Comparison of ENCODE assay signal across 22 cellular contexts in genomic region chr15:67887776-67888175, GRCh38. TPM values are rescaled to one million over a fixed set of nuclear protein-coding genes. Genes with fewer than 3 reads are reported as not detected.
DNase-seq lines count a peak whose midpoint lies in the region; ATAC-seq, FAIRE-seq and TF ChIP-seq lines count a peak whose summit lies in the region.
"Had no signal": no experiment of that assay in that cellular context is flagged by ENCODE, and none has a peak within 500 bp of the region (broad histone marks: within the 10 kb centered on the region; RNA-seq: fewer than 3 reads in every experiment).

No MANE protein-coding gene starts in this region.

- H3K27ac Mint-ChIP-seq in mesothelial cell of epicardium, result peak overlapping the region; percentile 28
- no peak overlapping the region for H3K27ac Mint-ChIP-seq in naive thymus-derived CD4-positive, alpha-beta T cell
- H3K27ac Mint-ChIP-seq: CD4-positive, alpha-beta T cell; H9 had no signal

- no peak for DNase-seq in Panc1 (ENCODE audit: low read depth, low spot score)
- no peak for DNase-seq in mesothelial cell of epicardium (ENCODE audit: low spot score in 2 of 2, unreplicated experiment in 2 of 2)
- peak; percentile 63 for DNase-seq in small intestine
- no peak for DNase-seq in HTR-8/SVneo (ENCODE audit: insufficient read length, low spot score)
- no peak for DNase-seq in naive thymus-derived CD4-positive, alpha-beta T cell
- DNase-seq: AML-193; Caco-2; CD4-positive, alpha-beta T cell; DMS79 treated with DMSO at 0.1 percent for 48 hours; GF-D8; H9; IMR-90; KBM-7 had no signal

- H3K27me3 Mint-ChIP-seq in mesothelial cell of epicardium (ENCODE audit: low read depth), result no peaks in the 10 kb centered on the region
- peaks cover 5 to 21% (median 20%) of the 10 kb centered on the region in 5 donors for H3K27me3 Mint-ChIP-seq in naive thymus-derived CD4-positive, alpha-beta T cell

- H3K4me3 Mint-ChIP-seq in mesothelial cell of epicardium, result no peak overlapping the region
- no peak overlapping the region for H3K4me3 Mint-ChIP-seq in naive thymus-derived CD4-positive, alpha-beta T cell
- H3K4me3 Mint-ChIP-seq: CD4-positive, alpha-beta T cell; H9 had no signal

- 55 to 67% (median 63%) methylated on average over 2 of the region's 2 CpGs for WGBS in small intestine, 3 donors

- no peak overlapping the region for H3K4me3 ChIP-seq in HEK293 (ENCODE audit: low read depth, low read length)
- no peak overlapping the region for H3K4me3 ChIP-seq in Panc1 (ENCODE audit: low read depth in 2 of 2, low read length in 2 of 2)
- no peak overlapping the region for H3K4me3 ChIP-seq in small intestine (ENCODE audit: low read depth in 1 of 2, low read length in 2 of 2)
- no peak overlapping the region for H3K4me3 ChIP-seq in naive thymus-derived CD4-positive, alpha-beta T cell (ENCODE audit: low read length)

- H3K36me3 Mint-ChIP-seq in mesothelial cell of epicardium, result peaks cover 8% of the 10 kb centered on the region
- peaks cover 0 to 9% (median 2%) of the 10 kb centered on the region in 5 donors for H3K36me3 Mint-ChIP-seq in naive thymus-derived CD4-positive, alpha-beta T cell

- POLR2A ChIA-PET in HEK293 (lab: Yijun Ruan, JAX), result no interaction called here
- POLR2A ChIA-PET in Panc1 (lab: Charles Lee), result interaction anchor here (0.6 kb wide), 1 partner anchor 147 kb away, joined by 3 read pairs; no protein-coding TSS in a partner anchor
- POLR2A ChIA-PET in naive thymus-derived CD4-positive, alpha-beta T cell (lab: Charles Lee), result no interaction called here

- in situ Hi-C loops in Panc1 (cut with HindIII; ENCODE audit: low pct_unique_long_range_greater_than_20kb, low sequenced_read_pairs), result no loop called here

- BruUV-seq in Panc1 (replicated peaks; lab: Mats Ljungman, UMichigan), result no TSS peak

- CTCF ChIA-PET in HEK293 (lab: Yijun Ruan, JAX) (interaction anchor here (0.8 kb wide), 1 partner anchor 419 kb away, joined by 4 read pairs; no protein-coding TSS in a partner anchor), Panc1 (lab: Charles Lee) (no interaction called here)
- CTCF ChIA-PET in naive thymus-derived CD4-positive, alpha-beta T cell (lab: Charles Lee), result no interaction called here

- intact Hi-C loops in Panc1 (cut with micrococcal nuclease; ENCODE audit: unreplicated experiment), result no loop called here
- intact Hi-C loops in naive thymus-derived CD4-positive, alpha-beta T cell (cut with micrococcal nuclease), result loop anchor here in 1 of 2 donors (10.0 kb wide), 1 partner anchor 417 kb away; no protein-coding TSS in a partner anchor

- H3K36me3 ChIP-seq in HEK293 (ENCODE audit: control insufficient read depth in 2 of 2, insufficient read depth in 1 of 2, low read length in 2 of 2), result no peaks in the 10 kb centered on the region
- H3K36me3 ChIP-seq in Panc1 (ENCODE audit: control insufficient read depth, insufficient read depth, low read length), result no peaks in the 10 kb centered on the region
- no peaks in the 10 kb centered on the region for H3K36me3 ChIP-seq in small intestine (ENCODE audit: control insufficient read depth in 2 of 2, insufficient read depth in 2 of 2, low read length in 2 of 2)
- H3K36me3 ChIP-seq in naive thymus-derived CD4-positive, alpha-beta T cell (ENCODE audit: control insufficient read depth in 2 of 3, insufficient read depth in 3 of 3, low read length in 3 of 3), result no peaks in the 10 kb centered on the region

- no peaks in the 10 kb centered on the region for H3K9me3 ChIP-seq in HEK293 (ENCODE audit: control insufficient read depth, insufficient read depth, low read depth, low read length)
- no peaks in the 10 kb centered on the region for H3K9me3 ChIP-seq in Panc1 (ENCODE audit: control insufficient read depth, insufficient read depth, low read depth, low read length)
- H3K9me3 ChIP-seq in small intestine (ENCODE audit: control insufficient read depth, low read depth), result no peaks in the 10 kb centered on the region
- no peaks in the 10 kb centered on the region for H3K9me3 ChIP-seq in naive thymus-derived CD4-positive, alpha-beta T cell (ENCODE audit: control insufficient read depth in 2 of 3, low read length in 3 of 3)
- H3K9me3 ChIP-seq: Caco-2 had no signal

- H3K4me1 ChIP-seq in HEK293 (ENCODE audit: control insufficient read depth, insufficient read depth, low read length) (peaks cover 12% of the 10 kb centered on the region; the same call in 1 of the 2 replicates), Panc1 (ENCODE audit: control insufficient read depth, insufficient read depth, low read length) (peaks cover 31% of the 10 kb centered on the region), small intestine (ENCODE audit: control insufficient read depth in 2 of 2, insufficient read depth in 1 of 2, low read depth in 1 of 2, low read length in 1 of 2) (peaks cover 0 to 5% of the 10 kb centered on the region in 2 donors)
- H3K4me1 ChIP-seq in naive thymus-derived CD4-positive, alpha-beta T cell (ENCODE audit: control insufficient read depth in 2 of 2, insufficient read depth in 2 of 2, low read length in 2 of 2), result no peaks in the 10 kb centered on the region

- TF ChIP-seq CTCF in HEK293 (tag by site-specific recombination; IDR thresholded peaks at IDR 0.05) (no peak), Panc1 (IDR thresholded peaks at IDR 0.05) (no peak), mesothelial cell of epicardium (IDR thresholded peaks at IDR 0.05; ENCODE audit: unreplicated experiment) (no peak)

- ATAC-seq in Panc1 (no peak), GM18520 (IDR thresholded peaks at IDR 0.05; ENCODE audit: unreplicated experiment) (no peak)
- ATAC-seq in naive thymus-derived CD4-positive, alpha-beta T cell, result no peak

- H3K27me3 ChIP-seq in Panc1 (ENCODE audit: control insufficient read depth, insufficient read depth, low read length) (no peaks in the 10 kb centered on the region), small intestine (ENCODE audit: control insufficient read depth in 2 of 2, insufficient read depth in 2 of 2, low read length in 2 of 2) (no peaks in the 10 kb centered on the region)
- H3K27me3 ChIP-seq in naive thymus-derived CD4-positive, alpha-beta T cell (ENCODE audit: control insufficient read depth in 2 of 2, insufficient read depth in 2 of 2, low read length in 2 of 2), result no peaks in the 10 kb centered on the region

- H3K9me3 Mint-ChIP-seq in mesothelial cell of epicardium, result peaks cover 12% of the 10 kb centered on the region
- peaks cover 0 to 13% (median 2%) of the 10 kb centered on the region in 11 donors for H3K9me3 Mint-ChIP-seq in naive thymus-derived CD4-positive, alpha-beta T cell
- H3K9me3 Mint-ChIP-seq: CD4-positive, alpha-beta T cell had no signal

- H3K4me1 Mint-ChIP-seq in mesothelial cell of epicardium, result peaks cover 48% of the 10 kb centered on the region
- H3K4me1 Mint-ChIP-seq in naive thymus-derived CD4-positive, alpha-beta T cell, result peaks cover 1 to 17% (median 9%) of the 10 kb centered on the region in 7 donors

- H3K27ac ChIP-seq in HEK293 (ENCODE audit: extremely low read depth, low read depth, low read length) (no peak overlapping the region), Panc1 (ENCODE audit: low read length) (peak overlapping the region; percentile 69; the same call in 1 of the 2 replicates), small intestine (ENCODE audit: low read depth in 1 of 2, low read length in 1 of 2) (no peak overlapping the region)
- H3K27ac ChIP-seq in naive thymus-derived CD4-positive, alpha-beta T cell (ENCODE audit: low read depth, low read length), result no peak overlapping the region
- H3K27ac ChIP-seq: C4-2B, HL-60 had no signal

- FAIRE-seq in small intestine (lab: Jason Lieb, UNC), result no peak
- no peak for FAIRE-seq in HTR-8/SVneo (lab: Jason Lieb, UNC)
- FAIRE-seq: A204.1, D721Med, H1 had no signal

TF ChIP-seq in HEK293, 187 proteins besides CTCF, POLR2A, EP300 and RAD21:
- TF ChIP-seq ZNF423 (tag by site-specific recombination; IDR thresholded peaks at IDR 0.05), result 0 out of 2 replicates have a peak, but pooled peaks have one; percentile 31
- TF ChIP-seq ZNF239 (tag by site-specific recombination; IDR thresholded peaks at IDR 0.05), result no peak
- peak; percentile 97 for TF ChIP-seq ZIC2 (tag by site-specific recombination; IDR thresholded peaks at IDR 0.05)
- TF ChIP-seq ZNF513 (tag by site-specific recombination; IDR thresholded peaks at IDR 0.05), result no peak
- TF ChIP-seq OVOL3 (tag by site-specific recombination; IDR thresholded peaks at IDR 0.05), result no peak
- no peak for TF ChIP-seq ZNF37A (tag by site-specific recombination; IDR thresholded peaks at IDR 0.05)
- TF ChIP-seq HOXA7 (CRISPR knock-in tag; IDR thresholded peaks at IDR 0.05; ENCODE audit: borderline replicate concordance), result no peak
- peak; percentile 90 for TF ChIP-seq SP7 (tag by site-specific recombination; IDR thresholded peaks at IDR 0.05)

RNA-seq across cellular contexts. Expression of gene RNU6-1, which starts 47.9 kb away (rescaled TPM):
- total RNA-seq in Panc1 (2021; ENCODE audit: unreplicated experiment), result not detected
- polyA plus RNA-seq in Panc1 (2012; ENCODE audit: insufficient read length), result not detected
- not detected in 3 replicates for total RNA-seq in mesothelial cell of epicardium
- not detected for polyA plus RNA-seq in small intestine
- not detected for total RNA-seq in naive thymus-derived CD4-positive, alpha-beta T cell
- not detected for polyA plus RNA-seq in naive thymus-derived CD4-positive, alpha-beta T cell
- total RNA-seq: Caco-2; CD4-positive, alpha-beta T cell; H1; H9; HT1080; IMR-90 had no signal
- polyA plus RNA-seq: BJ, H1, IMR-90 had no signal
